ENCODE assay signal across 14 cellular contexts in genomic region chr12:968561-968960, GRCh38.
"Had no signal": no experiment of that assay in that cellular context is flagged by ENCODE, and none has a peak within 500 bp of the region (broad histone marks: within the 10 kb centered on the region; RNA-seq: fewer than 3 reads in every experiment).

No MANE protein-coding gene starts in this region.

- H3K27ac ChIP-seq: breast epithelium, foreskin keratinocyte, lower lobe of right lung, right atrium auricular region, thyroid gland, vagina had no signal

- H3K9me3 ChIP-seq: breast epithelium, lower lobe of right lung, right atrium auricular region, thyroid gland, vagina had no signal

- H3K27me3 ChIP-seq: breast epithelium, foreskin keratinocyte, right atrium auricular region, thyroid gland, vagina had no signal

- H3K4me3 ChIP-seq: breast epithelium, lower lobe of right lung, right atrium auricular region, thyroid gland, vagina had no signal

- DNase-seq: activated CD4-positive, CD25-positive, alpha-beta regulatory T cell treated with anti-CD3 and anti-CD28 coated beads, Interleukin-2, amount 50 U/mL, for 72 hours; activated naive CD4-positive, alpha-beta T cell treated with Interleukin-2 at 50 U/mL for 16 hours; activated T-cell treated with anti-CD3 and anti-CD28 coated beads for 4 hours; aorta; effector memory CD4-positive, alpha-beta T cell; foreskin keratinocyte; glutamatergic neuron; lower lobe of right lung; stimulated activated CD4-positive, alpha-beta T cell treated with anti-CD3 and anti-CD28 coated beads, Interleukin-2, amount 100 ng/mL, for 48 hours; stimulated activated naive B cell treated with anti-CD40 and anti-IgM and Interleukin-4, amounts not matched to agents 10 μg/mL and 1 μg/mL and 100 μg/mL, for 72 hours; thyroid gland had no signal

- H3K4me1 ChIP-seq: breast epithelium, foreskin keratinocyte, lower lobe of right lung, right atrium auricular region, thyroid gland, vagina had no signal

- H3K36me3 ChIP-seq: breast epithelium, lower lobe of right lung, right atrium auricular region, thyroid gland, vagina had no signal
